In the genomic region with DNA sequence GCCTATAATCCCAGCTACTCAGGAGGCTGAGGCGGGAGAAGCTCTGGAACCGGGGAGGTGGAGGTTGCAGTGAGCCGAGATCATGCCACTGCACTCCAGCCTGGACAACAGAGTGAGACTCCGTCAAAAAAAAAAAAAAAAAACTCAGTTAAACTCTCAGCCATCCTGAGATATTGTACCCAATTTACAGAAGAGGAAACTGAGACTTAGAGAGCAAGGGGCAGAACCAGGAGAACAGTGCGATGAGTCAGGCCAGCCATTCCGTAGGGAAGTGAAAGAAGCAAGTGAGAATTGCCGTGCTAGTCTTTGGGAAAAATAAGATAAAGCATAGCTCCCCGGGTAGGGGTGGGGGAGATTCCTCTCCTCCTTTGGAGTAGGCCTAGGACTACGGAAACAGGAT, we compare ENCODE assay signal across 2 cellular contexts.
TF ChIP-seq lines count a peak whose summit lies in the region.

No MANE protein-coding gene starts in this region.

TF ChIP-seq in HepG2, 621 proteins besides CTCF, POLR2A, EP300 and RAD21:
- TF ChIP-seq ZNF629 (CRISPR knock-in tag; conservative IDR thresholded peaks at IDR 0.05): peak; percentile 64
- peak; percentile 17; the same call in 1 of the 2 replicates for TF ChIP-seq ZMYM3 (CRISPR knock-in tag; IDR thresholded peaks at IDR 0.05)
- TF ChIP-seq JUNB (CRISPR knock-in tag; IDR thresholded peaks at IDR 0.05; ENCODE audit: borderline replicate concordance): no peak

TF ChIP-seq in K562, 482 proteins besides CTCF, POLR2A, EP300 and RAD21:
- TF ChIP-seq HDAC2 (IDR thresholded peaks at IDR 0.05) (no peak), BCOR (IDR thresholded peaks at IDR 0.05) (peak; percentile 63; the same call in 1 of the 2 replicates), ADNP (tag; IDR thresholded peaks at IDR 0.05) (0 out of 2 replicates have a peak, but pooled peaks have one; percentile 34), RBM25 (IDR thresholded peaks at IDR 0.05; ENCODE audit: low read depth, low read length, severe bottlenecking) (peak; percentile 62)
